In genomic region chr5:141533897-141534296, GRCh38 we compare ENCODE assay signal across 27 cellular contexts. TPM values are rescaled to one million over a fixed set of nuclear protein-coding genes. Genes with fewer than 3 reads are reported as not detected.
DNase-seq lines count a peak whose midpoint lies in the region; ATAC-seq and TF ChIP-seq lines count a peak whose summit lies in the region.
"Had no signal": no experiment of that assay in that cellular context is flagged by ENCODE, and none has a peak within 500 bp of the region (broad histone marks: within the 10 kb centered on the region; RNA-seq: fewer than 3 reads in every experiment).

No MANE protein-coding gene starts in this region.

- peaks cover 0 to 10% (median 0%) of the 10 kb centered on the region in 4 donors for H3K4me1 ChIP-seq in tibial nerve

- H3K36me3 ChIP-seq in tibial nerve = peaks cover 0 to 24% (median 8%) of the 10 kb centered on the region in 3 donors

- H3K4me3 Mint-ChIP-seq in activated naive CD8-positive, alpha-beta T cell = no peak overlapping the region
- no peak overlapping the region for H3K4me3 Mint-ChIP-seq in activated naive CD8-positive, alpha-beta T cell treated with anti-CD3 and anti-CD28 coated beads, Interleukin-2, amount 50 U/mL, for 24 hours
- H3K4me3 Mint-ChIP-seq: CD4-positive, CD25-positive, alpha-beta regulatory T cell had no signal

- H3K4me3 ChIP-seq in fibroblast of the aortic adventitia (ENCODE audit: low read depth, low read length) = no peak overlapping the region
- no peak overlapping the region for H3K4me3 ChIP-seq in tibial nerve
- H3K4me3 ChIP-seq: BLaER1 had no signal

- peaks cover 7% of the 10 kb centered on the region for H3K4me1 Mint-ChIP-seq in activated naive CD8-positive, alpha-beta T cell (ENCODE audit: low read depth)
- peaks cover 2% of the 10 kb centered on the region for H3K4me1 Mint-ChIP-seq in activated naive CD8-positive, alpha-beta T cell treated with anti-CD3 and anti-CD28 coated beads, Interleukin-2, amount 50 U/mL, for 24 hours

- H3K9me3 ChIP-seq in tibial nerve = no peaks in the 10 kb centered on the region
- H3K9me3 ChIP-seq: BLaER1 had no signal

- H3K27ac ChIP-seq in tibial nerve = no peak overlapping the region
- H3K27ac ChIP-seq: BLaER1, RWPE1 had no signal

- TF ChIP-seq EP300 in tibial nerve (IDR thresholded peaks at IDR 0.05) = no peak

- no peak for TF ChIP-seq POLR2A in tibial nerve (IDR thresholded peaks at IDR 0.05)

- peaks cover 8% of the 10 kb centered on the region for H3K36me3 Mint-ChIP-seq in activated naive CD8-positive, alpha-beta T cell
- peaks cover 27% of the 10 kb centered on the region for H3K36me3 Mint-ChIP-seq in activated naive CD8-positive, alpha-beta T cell treated with anti-CD3 and anti-CD28 coated beads, Interleukin-2, amount 50 U/mL, for 24 hours (ENCODE audit: low read depth)

- H3K27me3 ChIP-seq in tibial nerve = no peaks in the 10 kb centered on the region
- H3K27me3 ChIP-seq: BLaER1 had no signal

- no peak for DNase-seq in activated naive CD8-positive, alpha-beta T cell treated with anti-CD3 and anti-CD28 coated beads, Interleukin-2, amount 50 U/mL, for 24 hours
- peak; percentile 22 for DNase-seq in HCEC 1CT
- DNase-seq in fibroblast of the aortic adventitia (ENCODE audit: low read depth) = peak; percentile 50
- no peak for DNase-seq in superior temporal gyrus (ENCODE audit: extremely low spot score)
- no peak for DNase-seq in tibial nerve (ENCODE audit: low spot score in 2 of 2)
- DNase-seq: 8988T; ACHN; CD4-positive, CD25-positive, alpha-beta regulatory T cell; COR-L47; DMS53; GF-D8; NCI-H1092 treated with DMSO at 0.1 percent for 48 hours; NCI-H1436; NCI-H187; NCI-H2081 treated with DMSO at 0.1 percent for 48 hours; NCI-H2171; NCI-H226; NCI-H510A; NCI-H69; SHP77 had no signal

- no peak for ATAC-seq in activated naive CD8-positive, alpha-beta T cell treated with anti-CD3 and anti-CD28 coated beads, Interleukin-2, amount 50 U/mL, for 24 hours
- no peak for ATAC-seq in GM21360 (IDR thresholded peaks at IDR 0.05; ENCODE audit: unreplicated experiment)
- ATAC-seq: Panc1 had no signal

- H3K27me3 Mint-ChIP-seq in activated naive CD8-positive, alpha-beta T cell = no peaks in the 10 kb centered on the region
- no peaks in the 10 kb centered on the region for H3K27me3 Mint-ChIP-seq in activated naive CD8-positive, alpha-beta T cell treated with anti-CD3 and anti-CD28 coated beads, Interleukin-2, amount 50 U/mL, for 24 hours
- H3K27me3 Mint-ChIP-seq: CD4-positive, CD25-positive, alpha-beta regulatory T cell had no signal

- peak overlapping the region; percentile 41 for H3K27ac Mint-ChIP-seq in activated naive CD8-positive, alpha-beta T cell
- H3K27ac Mint-ChIP-seq in activated naive CD8-positive, alpha-beta T cell treated with anti-CD3 and anti-CD28 coated beads, Interleukin-2, amount 50 U/mL, for 24 hours = no peak overlapping the region

- TF ChIP-seq CTCF in fibroblast of the aortic adventitia (IDR thresholded peaks at IDR 0.05; ENCODE audit: insufficient read depth, low read length) (no peak), tibial nerve (IDR thresholded peaks at IDR 0.05) (no peak)

- H3K9me3 Mint-ChIP-seq in activated naive CD8-positive, alpha-beta T cell (ENCODE audit: low read depth) = no peaks in the 10 kb centered on the region
- no peaks in the 10 kb centered on the region for H3K9me3 Mint-ChIP-seq in activated naive CD8-positive, alpha-beta T cell treated with anti-CD3 and anti-CD28 coated beads, Interleukin-2, amount 50 U/mL, for 24 hours
- H3K9me3 Mint-ChIP-seq: CD4-positive, CD25-positive, alpha-beta regulatory T cell had no signal

- WGBS in tibial nerve, 2 donors = 94 to 96% methylated on average over 1 of the region's 1 CpG

RNA-seq across cellular contexts. Expression of gene PCDHGC5, which starts 45.0 kb away (rescaled TPM):
- total RNA-seq in fibroblast of the aortic adventitia (ENCODE audit: low replicate concordance) (7.0 and 10.5 TPM in 2 replicates), tibial nerve (1 to 10 TPM; 3.1 to 5.9 (median 3.8) TPM)
- total RNA-seq: CD4-positive, CD25-positive, alpha-beta regulatory T cell had no signal

RNA-seq across cellular contexts. Expression of gene PCDHGC4, which starts 49.1 kb away (rescaled TPM):
- total RNA-seq in fibroblast of the aortic adventitia (ENCODE audit: low replicate concordance) (2.5 and 5.2 TPM in 2 replicates), tibial nerve (10 to 100 TPM in 1 of 4 donors, 1 to 10 TPM in 3; 3.3 to 11.7 (median 5.1) TPM)
- total RNA-seq: CD4-positive, CD25-positive, alpha-beta regulatory T cell; HT-29; SK-MEL-5 had no signal

RNA-seq across cellular contexts. Expression of gene PCDHGC3, which starts 58.1 kb away (rescaled TPM):
- total RNA-seq in fibroblast of the aortic adventitia (ENCODE audit: low replicate concordance) = 53.7 and 97.7 TPM in 2 replicates
- 10 to 100 TPM; 40.4 to 77.7 (median 56.3) TPM for total RNA-seq in tibial nerve

Comparison
In these comparisons a context has a peak if more than half of its experiments do, and no peak if none do; other contexts are left out.
1. DNase-seq: peak in HCEC 1CT (single experiment) and fibroblast of the aortic adventitia (single experiment); none in activated naive CD8-positive, alpha-beta T cell treated with anti-CD3 and anti-CD28 coated beads, Interleukin-2, amount 50 U/mL, for 24 hours (single experiment), superior temporal gyrus (single experiment) and tibial nerve (0 of 2).